Comparison of ENCODE assay signal across 1 cellular context in genomic region chr3:178536271-178537079, GRCh38.
TF ChIP-seq lines count a peak whose summit lies in the region.

Gene KCNMB2, plus strand, starts transcription at chr3:178536436.

TF ChIP-seq in IMR-90, 13 proteins besides CTCF, POLR2A, EP300 and RAD21 (continued from another document):
- TF ChIP-seq USF2 (IDR thresholded peaks at IDR 0.05; ENCODE audit: low read depth, low read length): no peak
